Comparison of ENCODE assay signal across 11 cellular contexts in the genomic region with DNA sequence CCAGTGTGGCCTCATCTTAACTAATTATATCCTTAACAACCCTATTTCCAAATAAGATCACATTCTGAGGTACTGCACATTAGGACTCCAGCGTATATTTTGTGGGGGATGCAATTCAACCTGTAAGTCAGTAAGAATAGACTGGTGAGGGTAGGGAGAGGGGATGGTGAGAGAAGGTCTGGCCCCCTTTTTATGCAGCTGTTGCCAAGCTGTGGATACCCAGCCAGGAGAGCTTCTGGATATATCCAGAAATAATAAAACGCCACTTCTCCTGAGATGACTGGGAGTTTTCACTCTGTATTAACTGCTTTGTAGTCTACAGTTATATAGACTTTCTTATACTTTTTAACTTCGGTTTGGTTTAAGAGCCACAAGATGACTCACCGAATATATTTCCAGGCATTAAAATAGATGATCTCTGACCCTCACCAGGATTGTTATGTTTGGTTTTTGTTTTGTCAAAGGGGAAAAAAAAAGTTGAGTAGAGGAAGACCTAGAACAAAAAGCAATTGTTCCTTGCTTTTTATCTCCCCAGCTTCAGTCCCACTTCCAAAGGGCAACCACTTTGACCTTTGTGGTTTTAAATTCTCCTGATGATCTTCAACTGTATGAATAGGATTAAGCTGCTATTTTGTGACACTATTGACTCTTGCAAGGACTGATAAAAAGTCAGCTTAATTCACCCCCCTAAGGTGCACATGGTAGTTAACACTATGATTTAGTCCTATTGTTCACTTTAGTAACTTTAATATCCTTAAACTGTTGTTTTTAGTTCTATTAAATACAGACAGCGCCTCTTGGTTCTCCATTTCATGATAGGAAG. TPM values are rescaled to one million over a fixed set of nuclear protein-coding genes. Genes with fewer than 3 reads are reported as not detected.
DNase-seq lines count a peak whose midpoint lies in the region; ATAC-seq, FAIRE-seq and TF ChIP-seq lines count a peak whose summit lies in the region.
"Had no signal": no experiment of that assay in that cellular context is flagged by ENCODE, and none has a peak within 500 bp of the region (broad histone marks: within the 10 kb centered on the region; RNA-seq: fewer than 3 reads in every experiment).

No MANE protein-coding gene starts in this region.

- DNase-seq in KBM-7: peak; percentile 49
- DNase-seq in astrocyte (ENCODE audit: low read depth): peak; percentile 60
- peak; percentile 10 for DNase-seq in kidney glomerular epithelial cell (lab: John Stamatoyannopoulos, UW)
- DNase-seq in smooth muscle cell of the brain vasculature (ENCODE audit: low read depth, low spot score): peak; percentile 33
- DNase-seq in lower lobe of right lung: no peak
- DNase-seq in MV-4-11 (lab: John Stamatoyannopoulos, UW): no peak
- DNase-seq in frontal cortex (ENCODE audit: low spot score in 2 of 2): no peak
- DNase-seq: NCI-H524, thyroid gland had no signal

- H3K9ac ChIP-seq in astrocyte (ENCODE audit: low read length): no peak overlapping the region

- no peak overlapping the region for H3K27ac Mint-ChIP-seq in astrocyte (ENCODE audit: unreplicated experiment)

- no peaks in the 10 kb centered on the region for H3K9me3 ChIP-seq in astrocyte (ENCODE audit: insufficient read depth, low read depth, low read length)
- H3K9me3 ChIP-seq in lower lobe of right lung: no peaks in the 10 kb centered on the region
- H3K9me3 ChIP-seq: thyroid gland had no signal

- H2AFZ ChIP-seq in astrocyte (ENCODE audit: low read depth, low read length): no peak overlapping the region

- ATAC-seq in lower lobe of right lung (no peak), GM18519 (IDR thresholded peaks at IDR 0.05; ENCODE audit: low FRiP score, unreplicated experiment) (no peak)

- in situ Hi-C loops in KBM-7 (cut with MboI; ENCODE audit: low pct_unique_long_range_greater_than_20kb, low sequenced_read_pairs): no loop called here

- H3K4me1 ChIP-seq in astrocyte (ENCODE audit: insufficient read depth, low read length): peaks cover 26% of the 10 kb centered on the region
- peaks cover 26% of the 10 kb centered on the region for H3K4me1 ChIP-seq in lower lobe of right lung

- H3K4me2 ChIP-seq in astrocyte (ENCODE audit: low read length): peak overlapping the region; percentile 61

- no peaks in the 10 kb centered on the region for H3K9me3 Mint-ChIP-seq in astrocyte (ENCODE audit: unreplicated experiment)

- FAIRE-seq in astrocyte (lab: Jason Lieb, UNC) (peak; percentile 9), frontal cortex (lab: Jason Lieb, UNC) (no peak)

- H3K36me3 ChIP-seq in astrocyte (ENCODE audit: insufficient read depth, low read length) (no peaks in the 10 kb centered on the region), lower lobe of right lung (peaks cover 17% of the 10 kb centered on the region)
- H3K36me3 ChIP-seq: thyroid gland had no signal

- intact Hi-C loops in lower lobe of right lung (cut with DNase I): no loop called here

- H3K27ac ChIP-seq in astrocyte (ENCODE audit: low read depth, low read length) (no peak overlapping the region), lower lobe of right lung (no peak overlapping the region)
- H3K27ac ChIP-seq: thyroid gland had no signal

- H4K20me1 ChIP-seq in astrocyte (ENCODE audit: insufficient read depth, low read length): no peaks in the 10 kb centered on the region

- H3K4me1 Mint-ChIP-seq in astrocyte (ENCODE audit: low read depth, unreplicated experiment): peaks cover 37% of the 10 kb centered on the region

- H3K27me3 Mint-ChIP-seq in astrocyte (ENCODE audit: low read depth, unreplicated experiment): peaks cover 3% of the 10 kb centered on the region

- H3K4me3 Mint-ChIP-seq in astrocyte (ENCODE audit: unreplicated experiment): no peak overlapping the region

- TF ChIP-seq CTCF in astrocyte (IDR thresholded peaks at IDR 0.05; ENCODE audit: insufficient read depth, low read depth, low read length) (no peak), lower lobe of right lung (IDR thresholded peaks at IDR 0.05) (no peak)

- H3K27me3 ChIP-seq in astrocyte (ENCODE audit: insufficient read depth, low read length) (no peaks in the 10 kb centered on the region), lower lobe of right lung (ENCODE audit: low read depth) (no peaks in the 10 kb centered on the region)
- H3K27me3 ChIP-seq: thyroid gland had no signal

- no peaks in the 10 kb centered on the region for H3K79me2 ChIP-seq in astrocyte (ENCODE audit: insufficient read depth, low read length)

- peaks cover 4% of the 10 kb centered on the region for H3K36me3 Mint-ChIP-seq in astrocyte (ENCODE audit: low read depth, unreplicated experiment)

- H3K4me3 ChIP-seq in astrocyte (ENCODE audit: insufficient read depth, low read depth, low read length): no peak overlapping the region
- no peak overlapping the region for H3K4me3 ChIP-seq in lower lobe of right lung
- H3K4me3 ChIP-seq: thyroid gland had no signal

RNA-seq across cellular contexts. Expression of a gene that starts 3.1 kb away (rescaled TPM):
- total RNA-seq in astrocyte (13.9 and 15.3 TPM in 2 replicates), lower lobe of right lung (10.9 TPM), frontal cortex (8.6 TPM)

RNA-seq across cellular contexts. Expression of a gene that starts 33.6 kb away (rescaled TPM):
- 0.34 and 0.50 TPM in 2 replicates for total RNA-seq in astrocyte
- 4.1 TPM for total RNA-seq in lower lobe of right lung
- 0.82 TPM for total RNA-seq in frontal cortex
- total RNA-seq: mesenteric fat pad had no signal

Comparison
In these comparisons a context has a peak if more than half of its experiments do, and no peak if none do; other contexts are left out.
1. DNase-seq: peak in KBM-7 (single experiment), astrocyte (single experiment), kidney glomerular epithelial cell (single experiment) and smooth muscle cell of the brain vasculature (single experiment); none in lower lobe of right lung (single experiment), MV-4-11 (single experiment) and frontal cortex (0 of 2).